ENCODE assay signal across 12 cellular contexts in the genomic region with DNA sequence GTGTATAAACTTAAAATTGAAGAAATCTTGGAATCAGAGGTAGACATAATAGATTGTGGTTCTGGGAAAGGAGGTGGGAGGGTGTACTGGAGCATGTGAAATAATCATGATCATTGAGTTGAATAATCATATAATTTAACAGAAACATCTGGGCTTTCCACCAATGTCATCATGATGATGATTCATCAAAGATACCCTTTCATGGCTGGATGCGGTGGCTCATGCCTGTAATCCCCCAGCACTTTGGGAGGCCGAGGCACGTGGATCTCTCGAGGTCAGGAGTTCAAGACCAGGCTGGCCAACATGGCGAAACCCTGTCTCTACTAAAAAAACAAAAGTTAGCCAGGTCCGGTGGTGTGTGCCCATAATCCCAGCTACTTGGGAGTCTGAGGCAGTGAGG. TPM values are rescaled to one million over a fixed set of nuclear protein-coding genes. Genes with fewer than 3 reads are reported as not detected.
DNase-seq lines count a peak whose midpoint lies in the region; ATAC-seq and TF ChIP-seq lines count a peak whose summit lies in the region.
"Had no signal": no experiment of that assay in that cellular context is flagged by ENCODE, and none has a peak within 500 bp of the region (broad histone marks: within the 10 kb centered on the region; RNA-seq: fewer than 3 reads in every experiment).

No MANE protein-coding gene starts in this region.

- ATAC-seq in GM21576 (IDR thresholded peaks at IDR 0.05; ENCODE audit: unreplicated experiment) (peak; percentile 10), SK-N-SH treated with all-trans-retinoic acid at 6 μM for 48 hours (no peak)
- ATAC-seq in CD4-positive, alpha-beta T cell (ENCODE audit: poor library complexity) = no peak
- ATAC-seq: WTC11 had no signal

- DNase-seq in ELR (ENCODE audit: low read depth) = peak; percentile 12
- DNase-seq in MV-4-11 (lab: John Stamatoyannopoulos, UW) = peak; percentile 63
- DNase-seq in kidney glomerular epithelial cell (lab: John Stamatoyannopoulos, UW) = peak; percentile 61
- DNase-seq in stimulated activated CD4-positive, alpha-beta T cell treated with anti-CD3 and anti-CD28 coated beads, Interleukin-1b, Interleukin-23, amount 100 ng/mL, for 48 hours = no peak
- no peak for DNase-seq in DMS114 treated with DMSO at 0.1 percent for 48 hours (lab: John Stamatoyannopoulos, UW; ENCODE audit: unreplicated experiment)
- no peak for DNase-seq in CD4-positive, alpha-beta T cell
- DNase-seq: CD8-positive, alpha-beta memory T cell had no signal

- no peak overlapping the region for H3K27ac ChIP-seq in CD4-positive, alpha-beta T cell (ENCODE audit: low read depth, low read length)

- no peak overlapping the region for H3K27ac Mint-ChIP-seq in CD4-positive, alpha-beta T cell
- H3K27ac Mint-ChIP-seq: progenitor cell of endocrine pancreas, WTC11 had no signal

- CTCF ChIA-PET in CD4-positive, alpha-beta T cell (lab: Charles Lee) = interaction anchor here (1.1 to 1.8 kb wide), 2 partner anchors 9 to 54 kb away, joined by 5 to 6 read pairs; no protein-coding TSS in a partner anchor

- H3K4me3 Mint-ChIP-seq in CD4-positive, alpha-beta T cell = no peak overlapping the region
- H3K4me3 Mint-ChIP-seq: CD8-positive, alpha-beta memory T cell; WTC11 had no signal

- intact Hi-C loops in CD4-positive, alpha-beta T cell (cut with DNase I, micrococcal nuclease) = no loop called here

- no peaks in the 10 kb centered on the region for H3K9me3 ChIP-seq in CD4-positive, alpha-beta T cell (ENCODE audit: control insufficient read depth, low read length)

- H3K4me1 Mint-ChIP-seq in CD4-positive, alpha-beta T cell (ENCODE audit: low read depth) = peaks cover 37% of the 10 kb centered on the region

- H3K27me3 Mint-ChIP-seq in CD4-positive, alpha-beta T cell = no peaks in the 10 kb centered on the region
- H3K27me3 Mint-ChIP-seq: CD8-positive, alpha-beta memory T cell; progenitor cell of endocrine pancreas had no signal

- H3K27me3 ChIP-seq in CD4-positive, alpha-beta T cell (ENCODE audit: control insufficient read depth, insufficient read depth, low read length) = no peaks in the 10 kb centered on the region

- no peak for TF ChIP-seq CTCF in CD4-positive, alpha-beta T cell (IDR thresholded peaks at IDR 0.05)

- POLR2A ChIA-PET in CD4-positive, alpha-beta T cell (lab: Charles Lee) = no interaction called here

- H3K36me3 Mint-ChIP-seq in CD4-positive, alpha-beta T cell (ENCODE audit: low read depth) = no peaks in the 10 kb centered on the region
- H3K36me3 Mint-ChIP-seq: WTC11 had no signal

- H3K9me3 Mint-ChIP-seq in CD4-positive, alpha-beta T cell = no peaks in the 10 kb centered on the region
- H3K9me3 Mint-ChIP-seq: CD8-positive, alpha-beta memory T cell; WTC11 had no signal

TF ChIP-seq in SK-N-SH treated with all-trans-retinoic acid at 6 μM for 48 hours, 23 proteins besides CTCF, POLR2A, EP300 and RAD21:
- TF ChIP-seq ESRRG (CRISPR knock-in tag; IDR thresholded peaks at IDR 0.05) (no peak), ARNTL (CRISPR knock-in tag; IDR thresholded peaks at IDR 0.05; ENCODE audit: borderline replicate concordance, low read depth) (no peak)
- TF ChIP-seq, protein P1, sequence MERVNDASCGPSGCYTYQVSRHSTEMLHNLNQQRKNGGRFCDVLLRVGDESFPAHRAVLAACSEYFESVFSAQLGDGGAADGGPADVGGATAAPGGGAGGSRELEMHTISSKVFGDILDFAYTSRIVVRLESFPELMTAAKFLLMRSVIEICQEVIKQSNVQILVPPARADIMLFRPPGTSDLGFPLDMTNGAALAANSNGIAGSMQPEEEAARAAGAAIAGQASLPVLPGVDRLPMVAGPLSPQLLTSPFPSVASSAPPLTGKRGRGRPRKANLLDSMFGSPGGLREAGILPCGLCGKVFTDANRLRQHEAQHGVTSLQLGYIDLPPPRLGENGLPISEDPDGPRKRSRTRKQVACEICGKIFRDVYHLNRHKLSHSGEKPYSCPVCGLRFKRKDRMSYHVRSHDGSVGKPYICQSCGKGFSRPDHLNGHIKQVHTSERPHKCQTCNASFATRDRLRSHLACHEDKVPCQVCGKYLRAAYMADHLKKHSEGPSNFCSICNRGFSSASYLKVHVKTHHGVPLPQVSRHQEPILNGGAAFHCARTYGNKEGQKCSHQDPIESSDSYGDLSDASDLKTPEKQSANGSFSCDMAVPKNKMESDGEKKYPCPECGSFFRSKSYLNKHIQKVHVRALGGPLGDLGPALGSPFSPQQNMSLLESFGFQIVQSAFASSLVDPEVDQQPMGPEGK (CRISPR knock-in tag; IDR thresholded peaks at IDR 0.05; ENCODE audit: borderline replicate concordance) = no peak

RNA-seq across cellular contexts. Expression of a gene that starts 6.7 kb away (rescaled TPM):
- total RNA-seq in CD4-positive, alpha-beta T cell = 10 to 100 TPM; 18.0 to 18.1 TPM

RNA-seq across cellular contexts. Expression of a gene that starts 26.8 kb away (rescaled TPM):
- 10 to 100 TPM; 19.2 to 20.5 TPM for total RNA-seq in CD4-positive, alpha-beta T cell

RNA-seq across cellular contexts. Expression of a gene that starts 48.8 kb away (rescaled TPM):
- total RNA-seq in CD4-positive, alpha-beta T cell = 1 to 10 TPM; 1.0 to 2.7 TPM
- total RNA-seq: CD8-positive, alpha-beta memory T cell; endothelial cell of umbilical vein; progenitor cell of endocrine pancreas had no signal

Comparison
In these comparisons a context has a peak if more than half of its experiments do, and no peak if none do; other contexts are left out.
1. DNase-seq: peak in ELR (single experiment), MV-4-11 (single experiment) and kidney glomerular epithelial cell (single experiment); none in stimulated activated CD4-positive, alpha-beta T cell treated with anti-CD3 and anti-CD28 coated beads, Interleukin-1b, Interleukin-23, amount 100 ng/mL, for 48 hours (single experiment), DMS114 treated with DMSO at 0.1 percent for 48 hours (single experiment) and CD4-positive, alpha-beta T cell (0 of 10).